Comparison of ENCODE assay signal across 8 cellular contexts in genomic region chr18:77133920-77134496, GRCh38. TPM values are rescaled to one million over a fixed set of nuclear protein-coding genes. Genes with fewer than 3 reads are reported as not detected.
DNase-seq lines count a peak whose midpoint lies in the region; ATAC-seq, FAIRE-seq and TF ChIP-seq lines count a peak whose summit lies in the region.

No MANE protein-coding gene starts in this region.

- no peak overlapping the region for H3K9ac ChIP-seq in endodermal cell (ENCODE audit: extremely low read depth, low read length, poor library complexity, severe bottlenecking)

- no peak for TF ChIP-seq EP300 in sigmoid colon (IDR thresholded peaks at IDR 0.05)

- H3K9me3 ChIP-seq in endodermal cell (ENCODE audit: control insufficient read depth, low read length) (no peaks in the 10 kb centered on the region), sigmoid colon (no peaks in the 10 kb centered on the region)

- H3K4me3 Mint-ChIP-seq in endodermal cell: peak overlapping the region; percentile 74

- WGBS in endodermal cell (ENCODE audit: insufficient coverage in 1 of 2, insufficient read length in 1 of 2), 2 experiments: 69 to 83% methylated on average over 6 to 9 of the region's 9 CpGs
- 44% methylated on average over 9 of the region's 9 CpGs for WGBS in sigmoid colon, 2 donors

- H3K27me3 Mint-ChIP-seq in endodermal cell (ENCODE audit: insufficient read depth): peaks cover 48% of the 10 kb centered on the region

- H3K36me3 ChIP-seq in endodermal cell (ENCODE audit: control insufficient read depth, insufficient read depth, low read length) (no peaks in the 10 kb centered on the region), sigmoid colon (no peaks in the 10 kb centered on the region)

- no peaks in the 10 kb centered on the region for H3K4me1 ChIP-seq in endodermal cell (ENCODE audit: control insufficient read depth, insufficient read depth, low read length)
- H3K4me1 ChIP-seq in sigmoid colon: peaks cover 0 to 48% (median 34%) of the 10 kb centered on the region in 4 donors

- H3K4me1 Mint-ChIP-seq in endodermal cell: peaks cover 18% of the 10 kb centered on the region

- DNase-seq in AG08395 (ENCODE audit: low spot score): peak; percentile 31
- no peak for DNase-seq in GM19239 (ENCODE audit: insufficient read length, low spot score)
- peak; percentile 82 for DNase-seq in OCI-M1 (lab: John Stamatoyannopoulos, UW)
- peak; percentile 66 for DNase-seq in endodermal cell
- peak; percentile 83 for DNase-seq in sigmoid colon
- DNase-seq in activated CD4-positive, alpha-beta T cell treated with anti-CD3 and anti-CD28 coated beads, Interleukin-2, amount 50 U/mL, for 1 hour: no peak

- FAIRE-seq in GM19239 (lab: Jason Lieb, UNC): peak; percentile 75

- H3K27me3 ChIP-seq in endodermal cell (ENCODE audit: control insufficient read depth, insufficient read depth, low read length, poor library complexity, severe bottlenecking): peaks cover 44% of the 10 kb centered on the region
- peaks cover 16 to 37% (median 24%) of the 10 kb centered on the region in 3 donors for H3K27me3 ChIP-seq in sigmoid colon

- H3K27ac ChIP-seq in endodermal cell (ENCODE audit: low read depth, low read length): no peak overlapping the region
- peak overlapping the region; percentile 78 to 90 (median 86) for H3K27ac ChIP-seq in sigmoid colon

- peak; percentile 42 for TF ChIP-seq CTCF in endodermal cell (conservative IDR thresholded peaks at IDR 0.05)
- no peak for TF ChIP-seq CTCF in sigmoid colon (IDR thresholded peaks at IDR 0.05)

- no peak overlapping the region for H3K27ac Mint-ChIP-seq in endodermal cell

- no peak for TF ChIP-seq POLR2A in sigmoid colon (IDR thresholded peaks at IDR 0.05)

- no peak overlapping the region for H3K4me3 ChIP-seq in endodermal cell (ENCODE audit: low read length)
- no peak overlapping the region for H3K4me3 ChIP-seq in sigmoid colon

- ATAC-seq in GM21526 (IDR thresholded peaks at IDR 0.05; ENCODE audit: low FRiP score, unreplicated experiment): no peak
- ATAC-seq in HG03520 (IDR thresholded peaks at IDR 0.05; ENCODE audit: unreplicated experiment): no peak

- intact Hi-C loops in sigmoid colon (cut with DNase I): no loop called here

- peaks cover 2% of the 10 kb centered on the region for H3K36me3 Mint-ChIP-seq in endodermal cell (ENCODE audit: low read depth)

- no peaks in the 10 kb centered on the region for H3K9me3 Mint-ChIP-seq in endodermal cell

RNA-seq across cellular contexts. Expression of gene MBP, which starts 1.4 kb away (rescaled TPM):
- 10 to 100 TPM; 16.3 to 19.0 TPM for total RNA-seq in endodermal cell
- polyA plus RNA-seq in endodermal cell (2013, experiment 1 of 2): 2.6 TPM
- 2.1 TPM for polyA plus RNA-seq in endodermal cell (2013, experiment 2 of 2)
- total RNA-seq in sigmoid colon: 10 to 100 TPM; 24.0 to 30.7 (median 27.4) TPM
- 10 to 100 TPM; 18.3 to 22.2 (median 20.6) TPM for polyA plus RNA-seq in sigmoid colon

Comparison
In these comparisons a context has a peak if more than half of its experiments do, and no peak if none do; other contexts are left out.
1. DNase-seq: peak in AG08395 (single experiment), OCI-M1 (single experiment), endodermal cell (single experiment) and sigmoid colon (single experiment); none in GM19239 (single experiment) and activated CD4-positive, alpha-beta T cell treated with anti-CD3 and anti-CD28 coated beads, Interleukin-2, amount 50 U/mL, for 1 hour (single experiment).